Comparison of ENCODE assay signal across 1 cellular context in the genomic region with DNA sequence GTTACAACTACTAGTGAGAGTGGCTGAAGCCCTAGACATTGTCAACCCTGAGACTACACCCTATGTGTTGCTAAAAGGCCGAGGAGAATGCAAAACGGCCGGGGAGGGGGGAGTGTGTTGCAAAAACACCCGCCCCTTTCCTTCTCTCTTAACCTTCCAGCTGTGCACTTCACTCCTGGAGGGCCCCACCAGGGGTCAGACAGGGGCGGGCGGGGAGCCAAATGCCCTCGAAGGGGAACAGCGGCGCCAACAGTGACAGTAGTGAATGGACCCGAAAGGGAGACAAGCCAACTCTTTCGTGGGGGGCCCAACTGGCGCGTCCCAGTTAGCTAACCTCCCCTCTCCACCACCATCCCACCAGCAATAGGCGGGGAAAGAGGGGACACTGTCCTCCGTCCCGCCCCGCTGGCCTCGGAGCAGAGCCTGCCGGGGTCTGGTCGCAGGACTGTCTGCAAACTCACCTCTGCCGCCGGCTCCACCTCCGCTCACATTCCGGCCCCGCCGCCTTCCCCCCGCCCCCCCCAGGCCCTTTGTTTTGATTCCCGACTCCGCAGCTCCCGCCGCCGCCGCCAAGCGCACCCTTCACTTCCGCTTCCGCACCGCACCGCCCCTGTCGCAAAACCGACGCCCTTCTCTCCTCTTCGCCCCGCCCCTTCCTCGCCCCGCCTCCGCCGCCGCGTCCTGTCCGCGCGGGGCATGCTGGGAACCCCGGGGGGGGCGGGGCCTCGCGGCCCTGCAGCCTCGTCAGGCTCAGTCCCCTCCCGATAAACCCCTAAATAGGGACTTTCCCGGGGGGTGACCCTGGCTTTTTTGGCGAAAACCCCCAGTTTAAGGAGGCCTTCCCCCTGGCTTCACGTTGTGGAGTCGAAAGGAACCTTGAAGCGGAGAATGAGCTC.
TF ChIP-seq lines count a peak whose summit lies in the region.

A gene with protein sequence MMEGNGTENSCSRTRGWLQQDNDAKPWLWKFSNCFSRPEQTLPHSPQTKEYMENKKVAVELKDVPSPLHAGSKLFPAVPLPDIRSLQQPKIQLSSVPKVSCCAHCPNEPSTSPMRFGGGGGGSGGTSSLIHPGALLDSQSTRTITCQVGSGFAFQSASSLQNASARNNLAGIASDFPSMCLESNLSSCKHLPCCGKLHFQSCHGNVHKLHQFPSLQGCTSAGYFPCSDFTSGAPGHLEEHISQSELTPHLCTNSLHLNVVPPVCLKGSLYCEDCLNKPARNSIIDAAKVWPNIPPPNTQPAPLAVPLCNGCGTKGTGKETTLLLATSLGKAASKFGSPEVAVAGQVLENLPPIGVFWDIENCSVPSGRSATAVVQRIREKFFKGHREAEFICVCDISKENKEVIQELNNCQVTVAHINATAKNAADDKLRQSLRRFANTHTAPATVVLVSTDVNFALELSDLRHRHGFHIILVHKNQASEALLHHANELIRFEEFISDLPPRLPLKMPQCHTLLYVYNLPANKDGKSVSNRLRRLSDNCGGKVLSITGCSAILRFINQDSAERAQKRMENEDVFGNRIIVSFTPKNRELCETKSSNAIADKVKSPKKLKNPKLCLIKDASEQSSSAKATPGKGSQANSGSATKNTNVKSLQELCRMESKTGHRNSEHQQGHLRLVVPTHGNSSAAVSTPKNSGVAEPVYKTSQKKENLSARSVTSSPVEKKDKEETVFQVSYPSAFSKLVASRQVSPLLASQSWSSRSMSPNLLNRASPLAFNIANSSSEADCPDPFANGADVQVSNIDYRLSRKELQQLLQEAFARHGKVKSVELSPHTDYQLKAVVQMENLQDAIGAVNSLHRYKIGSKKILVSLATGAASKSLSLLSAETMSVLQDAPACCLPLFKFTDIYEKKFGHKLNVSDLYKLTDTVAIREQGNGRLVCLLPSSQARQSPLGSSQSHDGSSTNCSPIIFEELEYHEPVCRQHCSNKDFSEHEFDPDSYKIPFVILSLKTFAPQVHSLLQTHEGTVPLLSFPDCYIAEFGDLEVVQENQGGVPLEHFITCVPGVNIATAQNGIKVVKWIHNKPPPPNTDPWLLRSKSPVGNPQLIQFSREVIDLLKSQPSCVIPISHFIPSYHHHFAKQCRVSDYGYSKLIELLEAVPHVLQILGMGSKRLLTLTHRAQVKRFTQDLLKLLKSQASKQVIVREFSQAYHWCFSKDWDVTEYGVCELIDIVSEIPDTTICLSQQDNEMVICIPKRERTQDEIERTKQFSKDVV (N-terminal part only) (minus strand): TSS at position 598 of the 896 bp plus-strand sequence. CDS start 3,921 bp downstream, outside the sequence.

TF ChIP-seq in K562, 482 proteins besides CTCF, POLR2A, EP300 and RAD21 (continued from another document and continues in another):
- TF ChIP-seq HNRNPH1 (optimal IDR thresholded peaks at IDR 0.05; ENCODE audit: low read depth, low read length) (no peak), EP400 (IDR thresholded peaks at IDR 0.05) (peak; percentile 56), HDAC3 (IDR thresholded peaks at IDR 0.05; ENCODE audit: borderline replicate concordance, partially characterized antibody) (peak; percentile 62), ZNF274 (IDR thresholded peaks at IDR 0.05; ENCODE audit: borderline replicate concordance, low read depth, low read length) (no peak), TCF3 (CRISPR knock-in tag; IDR thresholded peaks at IDR 0.05) (peak; percentile 45; the same call in 1 of the 2 replicates), KLF16 (IDR thresholded peaks at IDR 0.05) (no peak), KAT7 (CRISPR knock-in tag; IDR thresholded peaks at IDR 0.05; ENCODE audit: borderline replicate concordance) (no peak; the same call in 1 of the 2 replicates), ZMIZ1 (IDR thresholded peaks at IDR 0.05; ENCODE audit: low read depth in 2 of 2, low read length in 2 of 2) (no peak), FOXA3 (CRISPR knock-in tag; conservative IDR thresholded peaks at IDR 0.05 in 1 of 2, IDR thresholded peaks at IDR 0.05 in 1 of 2) (0 out of 4 replicates have a peak, but pooled peaks of 1 of the 2 experiments have one; percentile 29), HNRNPK (IDR thresholded peaks at IDR 0.05; ENCODE audit: low read depth, low read length, poor library complexity, severe bottlenecking) (no peak), RAD51 (IDR thresholded peaks at IDR 0.05; ENCODE audit: borderline replicate concordance, low read depth) (no peak), TBL1XR1 (IDR thresholded peaks at IDR 0.05; ENCODE audit: low read length in 2 of 2) (peak in 1 of 2 experiments; percentile 43; a peak in 1 of 4 replicates), GATA2 (CRISPR knock-in tag; IDR thresholded peaks at IDR 0.05) (no peak), AFF1 (IDR thresholded peaks at IDR 0.05; ENCODE audit: low read depth in 1 of 2, partially characterized antibody in 2 of 2) (no peak), ETV5 (CRISPR knock-in tag; IDR thresholded peaks at IDR 0.05; ENCODE audit: low read depth) (peak; percentile 66; the same call in 1 of the 2 replicates), RBM17 (IDR thresholded peaks at IDR 0.05; ENCODE audit: borderline replicate concordance, low read depth, low read length) (no peak), ZNF282 (CRISPR knock-in tag; IDR thresholded peaks at IDR 0.05) (no peak), EHMT2 (IDR thresholded peaks at IDR 0.05) (no peak), MLX (CRISPR knock-in tag; conservative IDR thresholded peaks at IDR 0.05) (no peak), STAT6 (CRISPR knock-in tag; IDR thresholded peaks at IDR 0.05) (no peak), ZNF146 (CRISPR knock-in tag; IDR thresholded peaks at IDR 0.05; ENCODE audit: unreplicated experiment) (no peak), XRCC4 (IDR thresholded peaks at IDR 0.05; ENCODE audit: extremely low read depth, insufficient read depth, insufficient read length) (no peak), HOXB6 (CRISPR knock-in tag; IDR thresholded peaks at IDR 0.05; ENCODE audit: borderline replicate concordance) (no peak), ZNF347 (CRISPR knock-in tag; IDR thresholded peaks at IDR 0.05; ENCODE audit: low read depth) (no peak)
- TF ChIP-seq, protein P1, sequence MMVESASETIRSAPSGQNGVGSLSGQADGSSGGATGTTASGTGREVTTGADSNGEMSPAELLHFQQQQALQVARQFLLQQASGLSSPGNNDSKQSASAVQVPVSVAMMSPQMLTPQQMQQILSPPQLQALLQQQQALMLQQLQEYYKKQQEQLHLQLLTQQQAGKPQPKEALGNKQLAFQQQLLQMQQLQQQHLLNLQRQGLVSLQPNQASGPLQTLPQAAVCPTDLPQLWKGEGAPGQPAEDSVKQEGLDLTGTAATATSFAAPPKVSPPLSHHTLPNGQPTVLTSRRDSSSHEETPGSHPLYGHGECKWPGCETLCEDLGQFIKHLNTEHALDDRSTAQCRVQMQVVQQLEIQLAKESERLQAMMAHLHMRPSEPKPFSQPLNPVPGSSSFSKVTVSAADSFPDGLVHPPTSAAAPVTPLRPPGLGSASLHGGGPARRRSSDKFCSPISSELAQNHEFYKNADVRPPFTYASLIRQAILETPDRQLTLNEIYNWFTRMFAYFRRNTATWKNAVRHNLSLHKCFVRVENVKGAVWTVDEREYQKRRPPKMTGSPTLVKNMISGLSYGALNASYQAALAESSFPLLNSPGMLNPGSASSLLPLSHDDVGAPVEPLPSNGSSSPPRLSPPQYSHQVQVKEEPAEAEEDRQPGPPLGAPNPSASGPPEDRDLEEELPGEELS (CRISPR knock-in tag; IDR thresholded peaks at IDR 0.05; ENCODE audit: borderline replicate concordance), result no peak
- TF ChIP-seq, protein P2, sequence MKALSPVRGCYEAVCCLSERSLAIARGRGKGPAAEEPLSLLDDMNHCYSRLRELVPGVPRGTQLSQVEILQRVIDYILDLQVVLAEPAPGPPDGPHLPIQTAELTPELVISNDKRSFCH (CRISPR knock-in tag; IDR thresholded peaks at IDR 0.05), result no peak
- TF ChIP-seq, protein P2 (tag; IDR thresholded peaks at IDR 0.05), result no peak
- TF ChIP-seq, protein P3, sequence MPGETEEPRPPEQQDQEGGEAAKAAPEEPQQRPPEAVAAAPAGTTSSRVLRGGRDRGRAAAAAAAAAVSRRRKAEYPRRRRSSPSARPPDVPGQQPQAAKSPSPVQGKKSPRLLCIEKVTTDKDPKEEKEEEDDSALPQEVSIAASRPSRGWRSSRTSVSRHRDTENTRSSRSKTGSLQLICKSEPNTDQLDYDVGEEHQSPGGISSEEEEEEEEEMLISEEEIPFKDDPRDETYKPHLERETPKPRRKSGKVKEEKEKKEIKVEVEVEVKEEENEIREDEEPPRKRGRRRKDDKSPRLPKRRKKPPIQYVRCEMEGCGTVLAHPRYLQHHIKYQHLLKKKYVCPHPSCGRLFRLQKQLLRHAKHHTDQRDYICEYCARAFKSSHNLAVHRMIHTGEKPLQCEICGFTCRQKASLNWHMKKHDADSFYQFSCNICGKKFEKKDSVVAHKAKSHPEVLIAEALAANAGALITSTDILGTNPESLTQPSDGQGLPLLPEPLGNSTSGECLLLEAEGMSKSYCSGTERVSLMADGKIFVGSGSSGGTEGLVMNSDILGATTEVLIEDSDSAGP (CRISPR knock-in tag; IDR thresholded peaks at IDR 0.05), result no peak
- TF ChIP-seq, protein P4, sequence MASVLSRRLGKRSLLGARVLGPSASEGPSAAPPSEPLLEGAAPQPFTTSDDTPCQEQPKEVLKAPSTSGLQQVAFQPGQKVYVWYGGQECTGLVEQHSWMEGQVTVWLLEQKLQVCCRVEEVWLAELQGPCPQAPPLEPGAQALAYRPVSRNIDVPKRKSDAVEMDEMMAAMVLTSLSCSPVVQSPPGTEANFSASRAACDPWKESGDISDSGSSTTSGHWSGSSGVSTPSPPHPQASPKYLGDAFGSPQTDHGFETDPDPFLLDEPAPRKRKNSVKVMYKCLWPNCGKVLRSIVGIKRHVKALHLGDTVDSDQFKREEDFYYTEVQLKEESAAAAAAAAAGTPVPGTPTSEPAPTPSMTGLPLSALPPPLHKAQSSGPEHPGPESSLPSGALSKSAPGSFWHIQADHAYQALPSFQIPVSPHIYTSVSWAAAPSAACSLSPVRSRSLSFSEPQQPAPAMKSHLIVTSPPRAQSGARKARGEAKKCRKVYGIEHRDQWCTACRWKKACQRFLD (CRISPR knock-in tag; IDR thresholded peaks at IDR 0.05), result no peak
